Comparison of ENCODE assay signal across 17 cellular contexts in the genomic region with DNA sequence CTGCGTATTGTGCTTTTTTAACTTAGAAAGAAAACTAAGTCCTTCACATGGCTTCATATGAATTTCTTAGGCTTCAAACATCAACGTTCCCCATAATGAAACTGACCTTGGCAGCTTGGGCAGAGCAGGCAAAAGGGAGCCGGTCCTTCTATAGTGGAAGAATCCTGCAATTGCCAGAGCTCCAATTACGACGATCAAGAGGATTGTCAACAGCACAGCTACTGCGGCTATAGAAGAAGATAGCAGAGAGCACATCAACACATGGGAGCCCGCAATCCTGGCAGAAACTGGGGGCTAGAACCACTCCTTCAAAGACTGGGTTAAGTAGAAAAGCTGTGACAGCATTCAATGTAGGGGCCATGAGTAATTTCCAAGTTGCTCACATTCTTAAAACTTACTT.
DNase-seq lines count a peak whose midpoint lies in the region; ATAC-seq, FAIRE-seq and TF ChIP-seq lines count a peak whose summit lies in the region.
"Had no signal": no experiment of that assay in that cellular context is flagged by ENCODE, and none has a peak within 500 bp of the region (broad histone marks: within the 10 kb centered on the region; RNA-seq: fewer than 3 reads in every experiment).

No MANE protein-coding gene starts in this region.

- CTCF ChIA-PET in K562 (lab: Yijun Ruan, JAX; ENCODE audit: low intra/inter-chr PET ratio) = interaction anchor here (0.5 to 1.6 kb wide), 2 partner anchors 30 to 180 kb away, joined by 3 to 4 read pairs; no protein-coding TSS in a partner anchor

- no peaks in the 10 kb centered on the region for H3K9me1 ChIP-seq in K562 (ENCODE audit: control insufficient read depth, insufficient read depth, low read length)

- no peak for FAIRE-seq in K562 (lab: Jason Lieb, UNC)
- FAIRE-seq: A549, GM12878, GM18507 had no signal

- TF ChIP-seq POLR2A in K562 (conservative IDR thresholded peaks at IDR 0.05) = no peak

- no peak overlapping the region for H3K27ac ChIP-seq in K562 (ENCODE audit: extremely low read depth, low read depth, low read length)
- H3K27ac ChIP-seq: A549, C4-2B, GM23248, HL-60 had no signal

- 79% methylated on average over 7 of the region's 7 CpGs for WGBS in K562 (ENCODE audit: insufficient coverage, low coverage, missing lambda C conversion rate)

- intact Hi-C loops in Right ventricle myocardium superior (cut with DNase I) (no loop called here), cardiac septum (cut with DNase I) (loop anchor here (2.0 kb wide), 1 partner anchor 28 kb away; no protein-coding TSS in a partner anchor), K562 (cut with micrococcal nuclease) (loop anchor here (10.0 kb wide), 2 partner anchors 364 to 794 kb away; no protein-coding TSS in a partner anchor)

- no peaks in the 10 kb centered on the region for H3K27me3 ChIP-seq in K562 (ENCODE audit: control insufficient read depth in 2 of 2, insufficient read depth in 2 of 2, low read length in 2 of 2)
- H3K27me3 ChIP-seq: BE2C had no signal

- H3K79me2 ChIP-seq in K562 (ENCODE audit: control insufficient read depth, insufficient read depth, low read length) = no peaks in the 10 kb centered on the region

- H4K20me1 ChIP-seq in K562 (replicated peaks; ENCODE audit: control insufficient read depth, insufficient read depth, low read length) = no peaks in the 10 kb centered on the region

- no peaks in the 10 kb centered on the region for H3K36me3 ChIP-seq in K562 (ENCODE audit: control insufficient read depth, insufficient read depth, low read length)
- H3K36me3 ChIP-seq: BE2C, HAP-1 had no signal

- ATAC-seq in Right ventricle myocardium superior (ENCODE audit: poor library complexity) (peak; percentile 62), K562 (no peak), GM21723 (IDR thresholded peaks at IDR 0.05; ENCODE audit: unreplicated experiment) (no peak)
- ATAC-seq: A549, GM12878 had no signal

- H3K9ac ChIP-seq in K562 (ENCODE audit: insufficient read depth in 1 of 2, low read depth in 2 of 2, low read length in 2 of 2) = no peak overlapping the region
- H3K9ac ChIP-seq: GM23248 had no signal

- no peak overlapping the region for H3K4me2 ChIP-seq in K562 (ENCODE audit: insufficient read depth, low read length)
- H3K4me2 ChIP-seq: A549 had no signal

- in situ Hi-C loops in K562 (cut with MboI) = no loop called here

- TF ChIP-seq CTCF in K562 (IDR thresholded peaks at IDR 0.05 in 2 of 3, conservative IDR thresholded peaks at IDR 0.05 in 1 of 3; ENCODE audit: insufficient read depth in 2 of 3, low read depth in 1 of 3, low read length in 3 of 3) = no peak

- BruUV-seq in K562 (replicated peaks; lab: Mats Ljungman, UMichigan) = no TSS peak

- H3K4me3 ChIP-seq in K562 = no peak overlapping the region
- H3K4me3 ChIP-seq: A549, GM12878, GM23248, HAP-1 had no signal

- no peak for DNase-seq in Right ventricle myocardium superior
- no peak for DNase-seq in cardiac septum (ENCODE audit: low spot score)
- peak; percentile 27 for DNase-seq in NCI-H2227 (lab: John Stamatoyannopoulos, UW; ENCODE audit: unreplicated experiment)
- DNase-seq in K562 (ENCODE audit: extremely low read depth in 1 of 4, low spot score in 3 of 4) = no peak
- no peak for DNase-seq in NOMO-1 treated with dmso at 0.1 percent for 144 hours (lab: John Stamatoyannopoulos, UW; ENCODE audit: unreplicated experiment)
- DNase-seq: BE2C; CD4-positive, alpha-beta memory T cell; DMS79; GM23248; HFFc6 had no signal

- no peak for TF ChIP-seq EP300 in K562 (IDR thresholded peaks at IDR 0.05; ENCODE audit: low read length)

- H3K4me1 ChIP-seq in K562 (replicated peaks in 1 of 2; ENCODE audit: control insufficient read depth in 2 of 2, insufficient read depth in 2 of 2, low read length in 2 of 2) = peaks cover 5 to 19% of the 10 kb centered on the region in 2 experiments; a peak in 3 of 5 replicates
- H3K4me1 ChIP-seq: A549, BE2C, HAP-1 had no signal

- no peaks in the 10 kb centered on the region for H3K9me3 ChIP-seq in K562 (replicated peaks; ENCODE audit: control insufficient read depth, insufficient read depth, low read depth, low read length)
- H3K9me3 ChIP-seq: A549, BE2C, HAP-1 had no signal

- H2AFZ ChIP-seq in K562 (ENCODE audit: low read depth, low read length) = peak overlapping the region; percentile 68
- H2AFZ ChIP-seq: GM23248 had no signal

- no peak for TF ChIP-seq RAD21 in K562 (CRISPR knock-in tag; conservative IDR thresholded peaks at IDR 0.05 in 1 of 2, IDR thresholded peaks at IDR 0.05 in 1 of 2)

- POLR2A ChIA-PET in K562 (lab: Yijun Ruan, JAX) = interaction anchor here (0.6 kb wide), 1 partner anchor 247 kb away, joined by 3 read pairs; no protein-coding TSS in a partner anchor

TF ChIP-seq in K562, 482 proteins besides CTCF, POLR2A, EP300 and RAD21:
- TF ChIP-seq, protein P1, sequence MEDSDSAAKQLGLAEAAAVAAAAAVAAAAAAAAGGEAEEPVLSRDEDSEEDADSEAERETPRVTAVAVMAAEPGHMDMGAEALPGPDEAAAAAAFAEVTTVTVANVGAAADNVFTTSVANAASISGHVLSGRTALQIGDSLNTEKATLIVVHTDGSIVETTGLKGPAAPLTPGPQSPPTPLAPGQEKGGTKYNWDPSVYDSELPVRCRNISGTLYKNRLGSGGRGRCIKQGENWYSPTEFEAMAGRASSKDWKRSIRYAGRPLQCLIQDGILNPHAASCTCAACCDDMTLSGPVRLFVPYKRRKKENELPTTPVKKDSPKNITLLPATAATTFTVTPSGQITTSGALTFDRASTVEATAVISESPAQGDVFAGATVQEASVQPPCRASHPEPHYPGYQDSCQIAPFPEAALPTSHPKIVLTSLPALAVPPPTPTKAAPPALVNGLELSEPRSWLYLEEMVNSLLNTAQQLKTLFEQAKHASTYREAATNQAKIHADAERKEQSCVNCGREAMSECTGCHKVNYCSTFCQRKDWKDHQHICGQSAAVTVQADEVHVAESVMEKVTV (CRISPR knock-in tag; IDR thresholded peaks at IDR 0.05) = no peak
- TF ChIP-seq ZNF384 (IDR thresholded peaks at IDR 0.05; ENCODE audit: low read depth, low read length) (no peak), ZBED1 (IDR thresholded peaks at IDR 0.05) (no peak), HNRNPUL1 (IDR thresholded peaks at IDR 0.05; ENCODE audit: low read length) (no peak), TEAD1 (CRISPR knock-in tag; IDR thresholded peaks at IDR 0.05) (no peak), MCM7 (IDR thresholded peaks at IDR 0.05) (no peak), ZNF584 (CRISPR knock-in tag; IDR thresholded peaks at IDR 0.05; ENCODE audit: low read depth) (no peak), PCBP1 (IDR thresholded peaks at IDR 0.05; ENCODE audit: low read depth, low read length, poor library complexity, severe bottlenecking) (no peak)
- TF ChIP-seq, protein P2, sequence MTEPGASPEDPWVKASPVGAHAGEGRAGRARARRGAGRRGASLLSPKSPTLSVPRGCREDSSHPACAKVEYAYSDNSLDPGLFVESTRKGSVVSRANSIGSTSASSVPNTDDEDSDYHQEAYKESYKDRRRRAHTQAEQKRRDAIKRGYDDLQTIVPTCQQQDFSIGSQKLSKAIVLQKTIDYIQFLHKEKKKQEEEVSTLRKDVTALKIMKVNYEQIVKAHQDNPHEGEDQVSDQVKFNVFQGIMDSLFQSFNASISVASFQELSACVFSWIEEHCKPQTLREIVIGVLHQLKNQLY (CRISPR knock-in tag; conservative IDR thresholded peaks at IDR 0.05) = no peak
